ENCODE assay signal across 24 cellular contexts in genomic region chr1:201563406-201563780, GRCh38. TPM values are rescaled to one million over a fixed set of nuclear protein-coding genes. Genes with fewer than 3 reads are reported as not detected.
DNase-seq lines count a peak whose midpoint lies in the region; ATAC-seq and TF ChIP-seq lines count a peak whose summit lies in the region.
"Had no signal": no experiment of that assay in that cellular context is flagged by ENCODE, and none has a peak within 500 bp of the region (broad histone marks: within the 10 kb centered on the region; RNA-seq: fewer than 3 reads in every experiment).

No MANE protein-coding gene starts in this region.

- H3K36me3 ChIP-seq in BJ (ENCODE audit: control insufficient read depth, insufficient read depth, low read length) (peaks cover 4% of the 10 kb centered on the region), ascending aorta (no peaks in the 10 kb centered on the region), mucosa of rectum (ENCODE audit: control insufficient read depth in 2 of 2, insufficient read depth in 2 of 2, low read length in 2 of 2) (no peaks in the 10 kb centered on the region), subcutaneous abdominal adipose tissue (ENCODE audit: control insufficient read depth in 5 of 5, insufficient read depth in 5 of 5, low read length in 5 of 5) (no peaks in the 10 kb centered on the region), left lung (no peaks in the 10 kb centered on the region)
- H3K36me3 ChIP-seq: ovary, right lobe of liver had no signal

- no peak overlapping the region for H3K9ac ChIP-seq in mucosa of rectum (ENCODE audit: low read depth in 1 of 2, low read length in 2 of 2)
- no peak overlapping the region for H3K9ac ChIP-seq in subcutaneous abdominal adipose tissue (ENCODE audit: low read length in 5 of 5)

- H3K4me3 ChIP-seq in BJ (ENCODE audit: low read depth, low read length) (peak overlapping the region; percentile 17), ascending aorta (no peak overlapping the region), mucosa of rectum (ENCODE audit: low read length in 2 of 2) (no peak overlapping the region), subcutaneous abdominal adipose tissue (ENCODE audit: low read depth in 1 of 5, low read length in 5 of 5) (no peak overlapping the region), left lung (no peak overlapping the region)
- H3K4me3 ChIP-seq: ovary, right lobe of liver, testis had no signal

- H3K4me1 ChIP-seq in ascending aorta (peaks cover 0 to 26% of the 10 kb centered on the region in 2 donors), mucosa of rectum (ENCODE audit: control insufficient read depth in 2 of 2, insufficient read depth in 2 of 2, low read length in 2 of 2) (peaks cover 0 to 10% of the 10 kb centered on the region in 2 donors), subcutaneous abdominal adipose tissue (ENCODE audit: control insufficient read depth in 5 of 5, insufficient read depth in 5 of 5, low read length in 5 of 5) (peaks cover 18 to 95% (median 59%) of the 10 kb centered on the region in 5 donors), left lung (peaks cover 0 to 39% of the 10 kb centered on the region in 2 donors)
- H3K4me1 ChIP-seq: right lobe of liver, testis had no signal

- H3K9me3 ChIP-seq in ascending aorta: no peaks in the 10 kb centered on the region
- H3K9me3 ChIP-seq in mucosa of rectum (ENCODE audit: control insufficient read depth in 2 of 2, low read length in 2 of 2): no peaks in the 10 kb centered on the region
- no peaks in the 10 kb centered on the region for H3K9me3 ChIP-seq in subcutaneous abdominal adipose tissue (ENCODE audit: control insufficient read depth in 5 of 5, low read length in 5 of 5)
- H3K9me3 ChIP-seq in left lung: no peaks in the 10 kb centered on the region
- H3K9me3 ChIP-seq: ovary, right lobe of liver, testis had no signal

- ATAC-seq in GM19455 (IDR thresholded peaks at IDR 0.05; ENCODE audit: unreplicated experiment) (no peak), left lung (no peak)
- ATAC-seq: activated CD8-positive, alpha-beta memory T cell treated with anti-CD3 and anti-CD28 coated beads, Interleukin-2, amount 10 ng/mL, durations not matched to agents 7 days and 5 days; T-cell had no signal

- no peak for TF ChIP-seq CTCF in BJ (IDR thresholded peaks at IDR 0.05; ENCODE audit: insufficient read depth, low read depth, low read length)
- TF ChIP-seq CTCF in ascending aorta (IDR thresholded peaks at IDR 0.05): no peak
- TF ChIP-seq CTCF in left lung (IDR thresholded peaks at IDR 0.05): no peak
- no peak for TF ChIP-seq CTCF in GM20000 (IDR thresholded peaks at IDR 0.05; ENCODE audit: extremely low read depth, missing control alignments)

- H3K27ac ChIP-seq in ascending aorta (peak overlapping the region; percentile 79 to 82), mucosa of rectum (ENCODE audit: low read depth in 2 of 2, low read length in 2 of 2) (peak overlapping the region; percentile 38 to 65), subcutaneous abdominal adipose tissue (ENCODE audit: low read depth, low read length) (peak overlapping the region; percentile 46), left lung (no peak overlapping the region)
- H3K27ac ChIP-seq: ovary, right lobe of liver, testis had no signal

- intact Hi-C loops in ascending aorta (cut with DNase I): loop anchor here (5.0 kb wide), 2 partner anchors 64 to 84 kb away; no protein-coding TSS in a partner anchor
- intact Hi-C loops in left lung (cut with DNase I): loop anchor here in 1 of 2 donors (5.0 kb wide), 1 partner anchor 139 kb away; no protein-coding TSS in a partner anchor

- CTCF ChIA-PET in BJ (lab: Yijun Ruan, JAX): interaction anchor here (7.5 to 14.3 kb wide), 3 partner anchors 30 to 231 kb away, joined by 97 to 269 read pairs (median 109); no protein-coding TSS in a partner anchor

- DNase-seq in BJ (ENCODE audit: low read depth) (no peak), ascending aorta (ENCODE audit: low spot score in 2 of 2) (no peak), T1000 (lab: John Stamatoyannopoulos, UW) (no peak), left lung (no peak), GM20000 (ENCODE audit: low spot score) (no peak)
- DNase-seq: activated CD4-positive, alpha-beta T cell treated with anti-CD3 and anti-CD28 coated beads for 48 hours; activated CD8-positive, alpha-beta memory T cell treated with anti-CD3 and anti-CD28 coated beads, Interleukin-2, amount 10 ng/mL, durations not matched to agents 7 days and 5 days; AML-193; DMS53; GDM1; kidney glomerular epithelial cell; naive B cell; NCI-H1092; NCI-H1930; NCI-H2227 treated with DMSO at 0.1 percent for 48 hours; NCI-H774; right lobe of liver; SHP77 treated with DMSO at 0.1 percent for 48 hours; T-cell had no signal

- POLR2A ChIA-PET in BJ (lab: Charles Lee): interaction anchor here (0.6 to 0.9 kb wide), 2 partner anchors 87 to 148 kb away, joined by 3 read pairs; no protein-coding TSS in a partner anchor

- no peaks in the 10 kb centered on the region for H3K27me3 ChIP-seq in BJ (ENCODE audit: control insufficient read depth, insufficient read depth, low read length)
- H3K27me3 ChIP-seq in ascending aorta: no peaks in the 10 kb centered on the region
- H3K27me3 ChIP-seq in mucosa of rectum (ENCODE audit: control insufficient read depth in 2 of 2, insufficient read depth in 2 of 2, low read length in 2 of 2): no peaks in the 10 kb centered on the region
- peaks cover 0 to 2% (median 0%) of the 10 kb centered on the region in 5 donors for H3K27me3 ChIP-seq in subcutaneous abdominal adipose tissue (ENCODE audit: control insufficient read depth in 5 of 5, insufficient read depth in 4 of 5, low read length in 5 of 5)
- H3K27me3 ChIP-seq in left lung: no peaks in the 10 kb centered on the region
- H3K27me3 ChIP-seq: ovary, right lobe of liver, testis had no signal

RNA-seq across cellular contexts. Expression of gene NAV1, which starts 24.5 kb away (rescaled TPM):
- 15.6 and 21.6 TPM in 2 replicates for polyA plus RNA-seq in BJ (2011; rRNA removed)
- polyA minus RNA-seq in BJ (2011; rRNA and poly(A)+ RNA removed): 37.5 and 64.0 TPM in 2 replicates
- 131 TPM for total RNA-seq in ascending aorta
- 10 to 100 TPM; 37.9 to 41.5 TPM for total RNA-seq in left lung

RNA-seq across cellular contexts. Expression of gene CSRP1, which starts 56.5 kb away (rescaled TPM):
- 720 and 957 TPM in 2 replicates for polyA plus RNA-seq in BJ (2011; rRNA removed)
- 475 and 544 TPM in 2 replicates for polyA minus RNA-seq in BJ (2011; rRNA and poly(A)+ RNA removed)
- total RNA-seq in ascending aorta (948 TPM), left lung (100 to 1,000 TPM; 216 to 235 TPM)

Comparison
In these comparisons a context has a peak if more than half of its experiments do, and no peak if none do; other contexts are left out.
1. H3K27ac ChIP-seq: peak in ascending aorta (2 of 2), mucosa of rectum (2 of 2) and subcutaneous abdominal adipose tissue (single experiment); none in left lung (0 of 2).